19 cellular contexts compared by ENCODE assay signal in genomic region chr1:71156633-71157032, GRCh38.
DNase-seq lines count a peak whose midpoint lies in the region; ATAC-seq, FAIRE-seq and TF ChIP-seq lines count a peak whose summit lies in the region.
"Had no signal": no experiment of that assay in that cellular context is flagged by ENCODE, and none has a peak within 500 bp of the region (broad histone marks: within the 10 kb centered on the region; RNA-seq: fewer than 3 reads in every experiment).

No MANE protein-coding gene starts in this region.

- no peaks in the 10 kb centered on the region for H3K36me3 ChIP-seq in lower lobe of right lung
- H3K36me3 ChIP-seq in transverse colon: no peaks in the 10 kb centered on the region
- H3K36me3 ChIP-seq: BE2C had no signal

- 38 to 40% methylated on average over 2 of the region's 2 CpGs for WGBS in transverse colon (ENCODE audit: low coverage in 1 of 2), 2 donors

- no peak for TF ChIP-seq EP300 in transverse colon (IDR thresholded peaks at IDR 0.05; ENCODE audit: low read depth)

- peak; percentile 93 for FAIRE-seq in colon (lab: Jason Lieb, UNC)
- FAIRE-seq: A204.1, GM12878, H1 had no signal

- no peak overlapping the region for H3K4me3 Mint-ChIP-seq in activated T-cell treated with anti-CD3 and anti-CD28 coated beads, Interleukin-2, amount 50 U/mL, for 4 hours
- H3K4me3 Mint-ChIP-seq: CD4-positive, alpha-beta T cell; H9 had no signal

- TF ChIP-seq POLR2A in transverse colon (IDR thresholded peaks at IDR 0.05): no peak

- H3K9me3 Mint-ChIP-seq in activated T-cell treated with anti-CD3 and anti-CD28 coated beads, Interleukin-2, amount 50 U/mL, for 4 hours: peaks cover 14% of the 10 kb centered on the region
- H3K9me3 Mint-ChIP-seq: H9 had no signal

- in situ Hi-C loops in transverse colon (cut with MboI; ENCODE audit: low pct_ligation_motif_present in 1 of 4, low pct_unique_long_range_greater_than_20kb in 1 of 4, low sequenced_read_pairs in 3 of 4): no loop called here

- DNase-seq in fibroblast of peridontal ligament (ENCODE audit: extremely low read depth) (peak; percentile 1), lower lobe of right lung (no peak), transverse colon (no peak), NCI-H345 treated with DMSO at 0.1 percent for 48 hours (lab: John Stamatoyannopoulos, UW; ENCODE audit: unreplicated experiment) (no peak), NCI-H1105 treated with DMSO at 0.1 percent for 48 hours (lab: John Stamatoyannopoulos, UW) (no peak)
- DNase-seq in activated T-cell treated with anti-CD3 and anti-CD28 coated beads, Interleukin-2, amount 50 U/mL, for 4 hours: no peak
- DNase-seq: ACHN; BE2C; C1 segment of cervical spinal cord; CD4-positive, alpha-beta T cell; DMS153; DND-41; EL; H9 had no signal

- no peaks in the 10 kb centered on the region for H3K4me1 Mint-ChIP-seq in activated T-cell treated with anti-CD3 and anti-CD28 coated beads, Interleukin-2, amount 50 U/mL, for 4 hours (ENCODE audit: low read depth)

- TF ChIP-seq CTCF in lower lobe of right lung (IDR thresholded peaks at IDR 0.05) (no peak), transverse colon (IDR thresholded peaks at IDR 0.05) (no peak)

- ATAC-seq in lower lobe of right lung (peak in 1 of 2 donors; percentile 59), HG03439 (IDR thresholded peaks at IDR 0.05; ENCODE audit: unreplicated experiment) (no peak)
- no peak for ATAC-seq in activated T-cell treated with anti-CD3 and anti-CD28 coated beads, Interleukin-2, amount 50 U/mL, for 4 hours
- ATAC-seq: GM12878 had no signal

- H3K27ac ChIP-seq in lower lobe of right lung (peak overlapping the region; percentile 13), transverse colon (peak overlapping the region; percentile 71 to 83 (median 76))

- intact Hi-C loops in lower lobe of right lung (cut with DNase I) (no loop called here), transverse colon (cut with DNase I; ENCODE audit: low total_unique reads) (no loop called here)

- H3K9me3 ChIP-seq in lower lobe of right lung (no peaks in the 10 kb centered on the region), transverse colon (no peaks in the 10 kb centered on the region)
- H3K9me3 ChIP-seq: BE2C had no signal

- no peak overlapping the region for H3K4me3 ChIP-seq in lower lobe of right lung
- H3K4me3 ChIP-seq in transverse colon: no peak overlapping the region
- H3K4me3 ChIP-seq: GM12878 had no signal

- no peaks in the 10 kb centered on the region for H3K36me3 Mint-ChIP-seq in activated T-cell treated with anti-CD3 and anti-CD28 coated beads, Interleukin-2, amount 50 U/mL, for 4 hours (ENCODE audit: insufficient read depth)

- H3K27me3 ChIP-seq in lower lobe of right lung (ENCODE audit: low read depth) (no peaks in the 10 kb centered on the region), transverse colon (no peaks in the 10 kb centered on the region)
- H3K27me3 ChIP-seq: BE2C had no signal

- no peaks in the 10 kb centered on the region for H3K27me3 Mint-ChIP-seq in activated T-cell treated with anti-CD3 and anti-CD28 coated beads, Interleukin-2, amount 50 U/mL, for 4 hours (ENCODE audit: low read depth)
- H3K27me3 Mint-ChIP-seq: CD4-positive, alpha-beta T cell had no signal

- H3K4me1 ChIP-seq in lower lobe of right lung (peaks cover 12% of the 10 kb centered on the region), transverse colon (peaks cover 0 to 39% (median 22%) of the 10 kb centered on the region in 4 donors)
- H3K4me1 ChIP-seq: BE2C had no signal
